ENCODE assay signal across 23 cellular contexts in genomic region chr13:27466513-27466912, GRCh38. TPM values are rescaled to one million over a fixed set of nuclear protein-coding genes. Genes with fewer than 3 reads are reported as not detected.
DNase-seq lines count a peak whose midpoint lies in the region; ATAC-seq and TF ChIP-seq lines count a peak whose summit lies in the region.
"Had no signal": no experiment of that assay in that cellular context is flagged by ENCODE, and none has a peak within 500 bp of the region (broad histone marks: within the 10 kb centered on the region; RNA-seq: fewer than 3 reads in every experiment).

No MANE protein-coding gene starts in this region.

- H3K9ac ChIP-seq in SK-N-SH, result no peak overlapping the region

- TF ChIP-seq CTCF in SK-N-SH (IDR thresholded peaks at IDR 0.05), result no peak
- no peak for TF ChIP-seq CTCF in heart right ventricle (IDR thresholded peaks at IDR 0.05)
- TF ChIP-seq CTCF in progenitor cell of endocrine pancreas (IDR thresholded peaks at IDR 0.05; ENCODE audit: unreplicated experiment), result no peak

- no peak overlapping the region for H3K27ac ChIP-seq in SK-N-SH (ENCODE audit: low read depth in 2 of 2, low read length in 1 of 2)
- H3K27ac ChIP-seq in heart right ventricle, result peak overlapping the region in 3 of 10 donors; percentile 1 to 54 (median 34)
- H3K27ac ChIP-seq: PC-9, SJCRH30, transverse colon had no signal

- H3K4me1 ChIP-seq in SK-N-SH (ENCODE audit: control insufficient read depth in 1 of 2, insufficient read depth in 2 of 2, low read depth in 1 of 2, low read length in 1 of 2) (peaks cover 0 to 3% of the 10 kb centered on the region in 2 experiments; a peak in 1 of 4 replicates), heart right ventricle (peaks cover 0 to 23% (median 12%) of the 10 kb centered on the region in 9 donors)
- H3K4me1 ChIP-seq: SJCRH30 had no signal

- no peak overlapping the region for H3K4me3 ChIP-seq in SK-N-SH (ENCODE audit: low read depth in 2 of 2, low read length in 1 of 2)
- no peak overlapping the region for H3K4me3 ChIP-seq in heart right ventricle
- H3K4me3 ChIP-seq: PC-9, SJCRH30, transverse colon had no signal

- H2AFZ ChIP-seq in SK-N-SH (ENCODE audit: low read depth), result no peak overlapping the region
- H2AFZ ChIP-seq: PC-9 had no signal

- no peak for TF ChIP-seq EP300 in SK-N-SH (IDR thresholded peaks at IDR 0.05; ENCODE audit: borderline replicate concordance in 1 of 2, low read depth in 1 of 2, low read length in 1 of 2)

- no peaks in the 10 kb centered on the region for H4K20me1 ChIP-seq in SK-N-SH (ENCODE audit: insufficient read depth)

- no peaks in the 10 kb centered on the region for H3K79me2 ChIP-seq in SK-N-SH (ENCODE audit: insufficient read depth)

- 14% methylated on average over 3 of the region's 3 CpGs for WGBS in SK-N-SH (ENCODE audit: low lambda C conversion rate)
- 6 to 13% methylated on average over 3 of the region's 3 CpGs for WGBS in heart right ventricle, 2 donors

- CTCF ChIA-PET in SK-N-SH (lab: Yijun Ruan, JAX), result interaction anchor here (0.8 to 1.6 kb wide), 3 partner anchors 67 to 104 kb away, joined by 3 to 7 read pairs (median 6); no protein-coding TSS in a partner anchor

- no peaks in the 10 kb centered on the region for H3F3A ChIP-seq in SK-N-SH (replicated peaks; ENCODE audit: insufficient read depth)

- no peaks in the 10 kb centered on the region; the same call in 1 of the 2 replicates for H3K9me2 ChIP-seq in SK-N-SH

- no peak for TF ChIP-seq RAD21 in SK-N-SH (IDR thresholded peaks at IDR 0.05; ENCODE audit: low read length)

- no peak for ATAC-seq in SK-N-SH treated with all-trans-retinoic acid at 6 μM for 48 hours
- peak in 6 of 8 donors; percentile 42 to 82 (median 59) for ATAC-seq in heart right ventricle
- ATAC-seq in GM21381 (IDR thresholded peaks at IDR 0.05; ENCODE audit: unreplicated experiment), result no peak
- ATAC-seq: sciatic nerve had no signal

- POLR2A ChIA-PET in SK-N-SH (lab: Yijun Ruan, JAX), result no interaction called here

- H3K36me3 Mint-ChIP-seq in progenitor cell of endocrine pancreas (ENCODE audit: insufficient read depth), result no peaks in the 10 kb centered on the region
- H3K36me3 Mint-ChIP-seq: activated naive CD4-positive, alpha-beta T cell treated with anti-CD3 and anti-CD28 coated beads, Interleukin-2, amount 50 U/mL, for 24 hours had no signal

- H3K9me3 Mint-ChIP-seq in progenitor cell of endocrine pancreas (ENCODE audit: low read depth), result peaks cover 3% of the 10 kb centered on the region
- H3K9me3 Mint-ChIP-seq: activated naive CD4-positive, alpha-beta T cell treated with anti-CD3 and anti-CD28 coated beads, Interleukin-2, amount 50 U/mL, for 24 hours; activated T-helper 1 cell treated with anti-CD3 and anti-CD28 coated beads, Interleukin-12 subunit alpha, Interleukin-12 subunit beta, Interleukin-2, Interleukin-4 antibody, amounts not matched to agents 30 ng/mL and 10 ng/mL and 1 ng/mL, durations not matched to agents 14 hours and 24 hours and 36 hours; T-helper 1 cell treated with Interleukin-12 subunit alpha and Interleukin-12 subunit beta and Interleukin-4 antibody, amounts not matched to agents 30 μg/mL and 1 μg/mL, for 36 hours had no signal

- DNase-seq in SK-N-SH, result no peak
- DNase-seq in NCI-H2227 treated with DMSO at 0.1 percent for 48 hours (lab: John Stamatoyannopoulos, UW), result peak; percentile 52
- no peak for DNase-seq in heart right ventricle
- no peak for DNase-seq in progenitor cell of endocrine pancreas (ENCODE audit: low spot score, unreplicated experiment)
- no peak for DNase-seq in SKM-1 (lab: John Stamatoyannopoulos, UW; ENCODE audit: unreplicated experiment)
- DNase-seq in activated CD4-positive, CD25-positive, alpha-beta regulatory T cell (lab: John Stamatoyannopoulos, UW), result no peak
- DNase-seq: activated CD4-positive, alpha-beta T cell treated with anti-CD3 and anti-CD28 coated beads for 48 hours; Calu3; central memory CD4-positive, alpha-beta T cell; erythroblast; foreskin melanocyte; NCI-H1694; NCI-H226; NCI-H774; SJCRH30; transverse colon had no signal

- no peak overlapping the region for H3K4me2 ChIP-seq in SK-N-SH
- H3K4me2 ChIP-seq: PC-9 had no signal

- no peaks in the 10 kb centered on the region for H3K36me3 ChIP-seq in SK-N-SH (replicated peaks in 1 of 2; ENCODE audit: control insufficient read depth in 1 of 2, insufficient read depth in 2 of 2, low read length in 1 of 2)
- H3K36me3 ChIP-seq in heart right ventricle, result no peaks in the 10 kb centered on the region
- H3K36me3 ChIP-seq: SJCRH30, transverse colon had no signal

- H3K27ac Mint-ChIP-seq in progenitor cell of endocrine pancreas, result peak overlapping the region; percentile 30
- H3K27ac Mint-ChIP-seq: activated naive CD4-positive, alpha-beta T cell treated with anti-CD3 and anti-CD28 coated beads, Interleukin-2, amount 50 U/mL, for 24 hours; activated T-helper 1 cell treated with anti-CD3 and anti-CD28 coated beads, Interleukin-12 subunit alpha, Interleukin-12 subunit beta, Interleukin-2, Interleukin-4 antibody, amounts not matched to agents 30 ng/mL and 10 ng/mL and 1 ng/mL, durations not matched to agents 14 hours and 24 hours and 36 hours; T-helper 1 cell treated with Interleukin-12 subunit alpha and Interleukin-12 subunit beta and Interleukin-4 antibody, amounts not matched to agents 30 μg/mL and 1 μg/mL, for 36 hours had no signal

- H3K27me3 Mint-ChIP-seq in progenitor cell of endocrine pancreas, result no peaks in the 10 kb centered on the region
- H3K27me3 Mint-ChIP-seq: activated naive CD4-positive, alpha-beta T cell treated with anti-CD3 and anti-CD28 coated beads, Interleukin-2, amount 50 U/mL, for 24 hours had no signal

- H3K9me3 ChIP-seq in SK-N-SH (no peaks in the 10 kb centered on the region), heart right ventricle (no peaks in the 10 kb centered on the region)
- H3K9me3 ChIP-seq: SJCRH30, transverse colon had no signal

- intact Hi-C loops in heart right ventricle (cut with DNase I), result loop anchor here in 1 of 10 donors (10.0 kb wide), 1 partner anchor 52 kb away; no protein-coding TSS in a partner anchor

- H3K4me3 Mint-ChIP-seq in progenitor cell of endocrine pancreas (ENCODE audit: low read depth), result no peak overlapping the region
- H3K4me3 Mint-ChIP-seq: activated naive CD4-positive, alpha-beta T cell treated with anti-CD3 and anti-CD28 coated beads, Interleukin-2, amount 50 U/mL, for 24 hours; activated T-helper 1 cell treated with anti-CD3 and anti-CD28 coated beads, Interleukin-12 subunit alpha, Interleukin-12 subunit beta, Interleukin-2, Interleukin-4 antibody, amounts not matched to agents 30 ng/mL and 10 ng/mL and 1 ng/mL, durations not matched to agents 14 hours and 24 hours and 36 hours; T-helper 1 cell treated with Interleukin-12 subunit alpha and Interleukin-12 subunit beta and Interleukin-4 antibody, amounts not matched to agents 30 μg/mL and 1 μg/mL, for 36 hours had no signal

- H3K4me1 Mint-ChIP-seq in progenitor cell of endocrine pancreas (ENCODE audit: low read depth), result peaks cover 9% of the 10 kb centered on the region

- peaks cover 10% of the 10 kb centered on the region; the same call in 1 of the 2 replicates for H3K27me3 ChIP-seq in SK-N-SH (ENCODE audit: insufficient read depth)
- no peaks in the 10 kb centered on the region for H3K27me3 ChIP-seq in heart right ventricle
- H3K27me3 ChIP-seq: transverse colon had no signal

TF ChIP-seq in SK-N-SH, 30 proteins besides CTCF, POLR2A, EP300 and RAD21 (continues in another document):
- peak; percentile 21; the same call in 1 of the 2 replicates for TF ChIP-seq NFIC (IDR thresholded peaks at IDR 0.05; ENCODE audit: borderline replicate concordance)
- peak; percentile 20; the same call in 1 of the 2 replicates for TF ChIP-seq GATA2 (CRISPR knock-in tag; IDR thresholded peaks at IDR 0.05)

TF ChIP-seq in SK-N-SH treated with all-trans-retinoic acid at 6 μM for 48 hours, 23 proteins besides CTCF, POLR2A, EP300 and RAD21 (continues in another document):
- no peak for TF ChIP-seq ZNF70 (CRISPR knock-in tag; IDR thresholded peaks at IDR 0.05)
- no peak for TF ChIP-seq PATZ1 (CRISPR knock-in tag; IDR thresholded peaks at IDR 0.05; ENCODE audit: borderline replicate concordance)
- TF ChIP-seq GLIS3 (CRISPR knock-in tag; IDR thresholded peaks at IDR 0.05), result no peak
- no peak for TF ChIP-seq SNAI2 (CRISPR knock-in tag; IDR thresholded peaks at IDR 0.05)
- TF ChIP-seq ISL1 (CRISPR knock-in tag; IDR thresholded peaks at IDR 0.05), result no peak
- no peak for TF ChIP-seq TOX (CRISPR knock-in tag; IDR thresholded peaks at IDR 0.05; ENCODE audit: borderline replicate concordance)
- TF ChIP-seq BACH2 (CRISPR knock-in tag; IDR thresholded peaks at IDR 0.05; ENCODE audit: borderline replicate concordance), result no peak

RNA-seq across cellular contexts. Expression of gene MTIF3, which starts 16.1 kb away (rescaled TPM):
- polyA plus RNA-seq in SK-N-SH (2012; rRNA removed), result 29.5 and 35.6 TPM in 2 replicates
- polyA plus RNA-seq in SK-N-SH (2012; cell fraction: cytosol; rRNA removed), result 36.4 and 56.6 TPM in 2 replicates
- polyA plus RNA-seq in SK-N-SH (2012; cell fraction: nucleus; rRNA removed), result 42.6 and 50.7 TPM in 2 replicates
- 100 to 1,000 TPM; 103 to 207 (median 121) TPM for total RNA-seq in heart right ventricle
- polyA plus RNA-seq in heart right ventricle, result 100 to 1,000 TPM; 127 to 217 TPM
- 50.6 and 54.4 TPM in 2 replicates for total RNA-seq in progenitor cell of endocrine pancreas

RNA-seq across cellular contexts. Expression of gene GTF3A, which starts 42.1 kb away (rescaled TPM):
- polyA plus RNA-seq in SK-N-SH (2012; rRNA removed), result 57.1 and 75.4 TPM in 2 replicates
- 113 and 132 TPM in 2 replicates for polyA plus RNA-seq in SK-N-SH (2012; cell fraction: cytosol; rRNA removed)
- 32.3 and 39.3 TPM in 2 replicates for polyA plus RNA-seq in SK-N-SH (2012; cell fraction: nucleus; rRNA removed)
- 100 to 1,000 TPM; 137 to 262 (median 160) TPM for total RNA-seq in heart right ventricle
- polyA plus RNA-seq in heart right ventricle, result 100 to 1,000 TPM; 280 to 848 TPM
- 75.9 and 81.2 TPM in 2 replicates for total RNA-seq in progenitor cell of endocrine pancreas

Comparison
In these comparisons a context has a peak if more than half of its experiments do, and no peak if none do; other contexts are left out.
1. ATAC-seq: peak in heart right ventricle (6 of 8); none in SK-N-SH treated with all-trans-retinoic acid at 6 μM for 48 hours (single experiment) and GM21381 (single experiment).